ENCODE assay signal across 27 cellular contexts in genomic region chr1:91498035-91498434, GRCh38.
"Had no signal": no experiment of that assay in that cellular context is flagged by ENCODE, and none has a peak within 500 bp of the region (broad histone marks: within the 10 kb centered on the region; RNA-seq: fewer than 3 reads in every experiment).

No MANE protein-coding gene starts in this region.

- H3K27me3 ChIP-seq: stomach, suprapubic skin, testis, thyroid gland, tibial artery, tibial nerve, transverse colon, upper lobe of left lung, upper lobe of right lung, uterus, vagina had no signal

- H3K4me3 ChIP-seq: stomach, suprapubic skin, testis, thoracic aorta, thyroid gland, tibial artery, tibial nerve, transverse colon, upper lobe of left lung, upper lobe of right lung, uterus, vagina had no signal

- ATAC-seq: stimulated activated effector memory CD8-positive, alpha-beta T cell treated with anti-CD3 and anti-CD28 coated beads, Interleukin-12 subunit alpha, Interleukin-12 subunit beta, amount 100 ng/mL, for 72 hours; stimulated activated memory B cell treated with anti-CD40 and anti-IgM and Interleukin-4, amounts not matched to agents 10 μg/mL and 1 μg/mL and 100 μg/mL, for 72 hours; stimulated activated naive B cell treated with anti-CD40 and anti-IgM and Interleukin-4, amounts not matched to agents 10 μg/mL and 1 μg/mL and 100 μg/mL, for 72 hours; stimulated activated naive CD8-positive, alpha-beta T cell treated with anti-CD3 and anti-CD28 coated beads, Interleukin-15, amount 100 ng/mL, for 72 hours; stimulated activated naive CD8-positive, alpha-beta T cell treated with anti-CD3 and anti-CD28 coated beads, Interleukin-15, Interleukin-2, amounts not matched to agents 100 U/mL and 50 U/mL, for 24 hours; upper lobe of right lung had no signal

- H3K4me1 ChIP-seq: uterus had no signal

- H3K9me3 ChIP-seq: stomach, suprapubic skin, testis, thoracic aorta, thyroid gland, tibial artery, tibial nerve, transverse colon, upper lobe of left lung, upper lobe of right lung, uterus, vagina had no signal

- DNase-seq: stimulated activated CD4-positive, alpha-beta T cell treated with anti-CD3 and anti-CD28 coated beads, Interleukin-2, amount 100 ng/mL, for 48 hours; stimulated activated CD4-positive, alpha-beta T cell treated with anti-CD3 and anti-CD28 coated beads, Interleukin-4, amount 100 ng/mL, for 1 hour; stimulated activated CD4-positive, alpha-beta T cell treated with anti-CD3 and anti-CD28 coated beads, Interleukin-4, amount 100 ng/mL, for 24 hours; stimulated activated CD4-positive, alpha-beta T cell treated with anti-CD3 and anti-CD28 coated beads, Interleukin-4, amount 100 ng/mL, for 4 hours; stimulated activated CD8-positive, alpha-beta memory T cell treated with anti-CD3 and anti-CD28 coated beads, Interleukin-4, amount 100 ng/mL, for 48 hours; stimulated activated naive B cell treated with anti-CD40 and anti-IgM and Interleukin-4, amounts not matched to agents 10 μg/mL and 1 μg/mL and 100 μg/mL, for 72 hours; stimulated activated naive CD4-positive, alpha-beta T cell; stimulated activated naive CD4-positive, alpha-beta T cell treated with Interleukin-2 at 50 U/mL for 16 hours; stimulated activated naive CD8-positive, alpha-beta T cell treated with anti-CD3 and anti-CD28 coated beads, Interleukin-15, amount 100 ng/mL, for 72 hours; stimulated activated naive CD8-positive, alpha-beta T cell treated with anti-CD3 and anti-CD28 coated beads, Interleukin-15, Interleukin-2, amounts not matched to agents 100 U/mL and 50 U/mL, for 24 hours; stomach; substantia nigra; testis; thyroid gland; tibial artery; transverse colon; trophoblast cell; upper lobe of left lung; upper lobe of right lung; uterus had no signal

- H3K36me3 ChIP-seq: stomach, suprapubic skin, thoracic aorta, thyroid gland, tibial artery, tibial nerve, transverse colon, upper lobe of left lung, upper lobe of right lung, uterus, vagina had no signal

- FAIRE-seq: urothelium cell line had no signal

- H3K27ac ChIP-seq: stomach, suprapubic skin, testis, thoracic aorta, thyroid gland, tibial artery, tibial nerve, transverse colon, upper lobe of left lung, upper lobe of right lung, uterus, vagina had no signal
